In genomic region chr12:107373238-107373809, GRCh38 we compare ENCODE assay signal across 20 cellular contexts.
A peak's percentile ranks its signal among the peaks of the same experiment; 100 is the strongest.
DNase-seq lines count a peak whose midpoint lies in the region; ATAC-seq, FAIRE-seq and TF ChIP-seq lines count a peak whose summit lies in the region.
"Had no signal": no experiment of that assay in that cellular context is flagged by ENCODE, and none has a peak within 500 bp of the region (broad histone marks: within the 10 kb centered on the region; RNA-seq: fewer than 3 reads in every experiment).

No MANE protein-coding gene starts in this region.

- H3K4me3 ChIP-seq in esophagus muscularis mucosa: no peak overlapping the region
- H3K4me3 ChIP-seq: MG63, thoracic aorta had no signal

- 76% methylated on average over 3 of the region's 3 CpGs for WGBS in esophagus muscularis mucosa

- no peaks in the 10 kb centered on the region for H3K36me3 ChIP-seq in esophagus muscularis mucosa
- H3K36me3 ChIP-seq: MG63, thoracic aorta had no signal

- no peak for TF ChIP-seq EP300 in esophagus muscularis mucosa (IDR thresholded peaks at IDR 0.05)

- no peaks in the 10 kb centered on the region for H3K36me3 Mint-ChIP-seq in activated T-cell treated with anti-CD3 and anti-CD28 coated beads, Interleukin-2, amount 50 U/mL, for 72 hours (ENCODE audit: insufficient read depth in 2 of 2)
- no peaks in the 10 kb centered on the region for H3K36me3 Mint-ChIP-seq in activated naive CD8-positive, alpha-beta T cell
- H3K36me3 Mint-ChIP-seq in natural killer cell: no peaks in the 10 kb centered on the region
- H3K36me3 Mint-ChIP-seq: IgD-negative memory B cell had no signal

- intact Hi-C loops in natural killer cell (cut with micrococcal nuclease): no loop called here
- intact Hi-C loops in esophagus muscularis mucosa (cut with DNase I): no loop called here

- H3K27ac ChIP-seq in RWPE1 (peak overlapping the region; percentile 1; the same call in 1 of the 2 replicates), esophagus muscularis mucosa (replicated peaks in 1 of 4) (no peak overlapping the region)
- H3K27ac ChIP-seq: thoracic aorta had no signal

- H3K27me3 Mint-ChIP-seq in activated T-cell treated with anti-CD3 and anti-CD28 coated beads, Interleukin-2, amount 50 U/mL, for 72 hours (ENCODE audit: low read depth): no peaks in the 10 kb centered on the region
- H3K27me3 Mint-ChIP-seq in activated naive CD8-positive, alpha-beta T cell: no peaks in the 10 kb centered on the region
- H3K27me3 Mint-ChIP-seq in natural killer cell (ENCODE audit: low read depth in 2 of 2): no peaks in the 10 kb centered on the region
- H3K27me3 Mint-ChIP-seq: IgD-negative memory B cell had no signal

- H3K27ac Mint-ChIP-seq in activated T-cell treated with anti-CD3 and anti-CD28 coated beads, Interleukin-2, amount 50 U/mL, for 72 hours: peak overlapping the region; percentile 62
- H3K27ac Mint-ChIP-seq in activated naive CD8-positive, alpha-beta T cell: peak overlapping the region; percentile 93
- peak overlapping the region; percentile 72 to 76 for H3K27ac Mint-ChIP-seq in natural killer cell

- FAIRE-seq in GM12891 (lab: Jason Lieb, UNC): no peak

- H3K4me1 ChIP-seq in esophagus muscularis mucosa: no peaks in the 10 kb centered on the region

- H3K4me1 Mint-ChIP-seq in activated T-cell treated with anti-CD3 and anti-CD28 coated beads, Interleukin-2, amount 50 U/mL, for 72 hours (ENCODE audit: low read depth): peaks cover 68% of the 10 kb centered on the region
- H3K4me1 Mint-ChIP-seq in activated naive CD8-positive, alpha-beta T cell (ENCODE audit: low read depth): peaks cover 70% of the 10 kb centered on the region
- peaks cover 45 to 71% of the 10 kb centered on the region in 2 donors for H3K4me1 Mint-ChIP-seq in natural killer cell

- H3K9me3 ChIP-seq in esophagus muscularis mucosa: no peaks in the 10 kb centered on the region
- H3K9me3 ChIP-seq: MG63, thoracic aorta had no signal

- H3K9me3 Mint-ChIP-seq in activated T-cell treated with anti-CD3 and anti-CD28 coated beads, Interleukin-2, amount 50 U/mL, for 72 hours: no peaks in the 10 kb centered on the region
- no peaks in the 10 kb centered on the region for H3K9me3 Mint-ChIP-seq in activated naive CD8-positive, alpha-beta T cell (ENCODE audit: low read depth)
- H3K9me3 Mint-ChIP-seq in natural killer cell: no peaks in the 10 kb centered on the region
- H3K9me3 Mint-ChIP-seq: IgD-negative memory B cell had no signal

- peaks cover 0 to 13% (median 0%) of the 10 kb centered on the region in 4 donors for H3K27me3 ChIP-seq in esophagus muscularis mucosa
- H3K27me3 ChIP-seq: MG63 had no signal

- CTCF ChIA-PET in RWPE1 (lab: Yijun Ruan, JAX): interaction anchor here (0.7 kb wide), 1 partner anchor 234 kb away, joined by 3 read pairs; no protein-coding TSS in a partner anchor

- DNase-seq in activated T-cell treated with anti-CD3 and anti-CD28 coated beads, Interleukin-2, amount 50 U/mL, for 72 hours: no peak
- no peak for DNase-seq in activated T-cell treated with anti-CD3 and anti-CD28 coated beads for 4 hours
- DNase-seq in RWPE1 (ENCODE audit: low spot score): no peak
- no peak for DNase-seq in natural killer cell
- no peak for DNase-seq in esophagus muscularis mucosa (ENCODE audit: extremely low spot score)
- no peak for DNase-seq in GM12891 (ENCODE audit: insufficient read length, low spot score)
- DNase-seq: activated effector memory CD4-positive, alpha-beta T cell treated with Interleukin-2 at 50 U/mL for 16 hours; DMS53; effector CD4-positive, alpha-beta T cell; GF-D8; left cardiac atrium; mesendoderm; MG63; NCI-H1436 treated with DMSO at 0.1 percent for 48 hours; NCI-H2171; SHP77 had no signal

- ATAC-seq in activated T-cell treated with anti-CD3 and anti-CD28 coated beads, Interleukin-2, amount 50 U/mL, for 72 hours (replicated peaks in 1 of 2): no peak
- ATAC-seq in natural killer cell (no peak), GM21360 (IDR thresholded peaks at IDR 0.05; ENCODE audit: unreplicated experiment) (no peak)
- ATAC-seq: left cardiac atrium had no signal

- H3K4me3 Mint-ChIP-seq in activated T-cell treated with anti-CD3 and anti-CD28 coated beads, Interleukin-2, amount 50 U/mL, for 72 hours: peak overlapping the region; percentile 71 to 73
- H3K4me3 Mint-ChIP-seq in activated naive CD8-positive, alpha-beta T cell: peak overlapping the region; percentile 71
- peak overlapping the region; percentile 17 for H3K4me3 Mint-ChIP-seq in natural killer cell

- no peak for TF ChIP-seq CTCF in RWPE1 (conservative IDR thresholded peaks at IDR 0.05; ENCODE audit: low read depth)
- TF ChIP-seq CTCF in natural killer cell (IDR thresholded peaks at IDR 0.05): no peak
- TF ChIP-seq CTCF in esophagus muscularis mucosa (IDR thresholded peaks at IDR 0.05): no peak

- POLR2A ChIA-PET in RWPE1 (lab: Yijun Ruan, JAX; ENCODE audit: low non-redundant PET): no interaction called here

- TF ChIP-seq POLR2A in esophagus muscularis mucosa (IDR thresholded peaks at IDR 0.05; ENCODE audit: low read depth) (no peak), GM12891 (IDR thresholded peaks at IDR 0.05; ENCODE audit: low read depth, low read length) (no peak)

TF ChIP-seq in GM12891, 5 proteins besides CTCF, POLR2A, EP300 and RAD21:
- TF ChIP-seq SPI1 (IDR thresholded peaks at IDR 0.05; ENCODE audit: low read depth, low read length): no peak
- TF ChIP-seq POU2F2 (IDR thresholded peaks at IDR 0.05; ENCODE audit: low read depth, low read length): no peak
- TF ChIP-seq TAF1 (IDR thresholded peaks at IDR 0.05; ENCODE audit: low read depth, low read length): no peak
- TF ChIP-seq POLR2AphosphoS5 (IDR thresholded peaks at IDR 0.05; ENCODE audit: low read depth, low read length): no peak
- no peak for TF ChIP-seq PAX5 (IDR thresholded peaks at IDR 0.05; ENCODE audit: insufficient read depth, low read length, severe bottlenecking)

Comparison
In these comparisons a context has a peak if more than half of its experiments do, and no peak if none do; other contexts are left out.
1. H3K4me3 Mint-ChIP-seq: peak in every context shown above with its lines; median percentile 72 in activated T-cell treated with anti-CD3 and anti-CD28 coated beads, Interleukin-2, amount 50 U/mL, for 72 hours; 71 in activated naive CD8-positive, alpha-beta T cell; 17 in natural killer cell.